8 cellular contexts compared by ENCODE assay signal in genomic region chr5:138339464-138339863, GRCh38. TPM values are rescaled to one million over a fixed set of nuclear protein-coding genes. Genes with fewer than 3 reads are reported as not detected.
DNase-seq lines count a peak whose midpoint lies in the region; ATAC-seq and TF ChIP-seq lines count a peak whose summit lies in the region.

No MANE protein-coding gene starts in this region.

- 0 out of 2 replicates have a peak overlapping the region, but pooled peaks have one; percentile 98 for H3K27ac ChIP-seq in HEK293 (ENCODE audit: extremely low read depth, low read depth, low read length)
- H3K27ac ChIP-seq in foreskin keratinocyte, result peak overlapping the region; percentile 74
- H3K27ac ChIP-seq in spleen, result peak overlapping the region; percentile 90 to 98 (median 96)

- H3K4me3 ChIP-seq in HEK293 (ENCODE audit: low read depth, low read length) (peak overlapping the region; percentile 83), spleen (peak overlapping the region in 7 of 8 donors; percentile 71 to 94 (median 87))

- peak overlapping the region; percentile 87 to 91 (median 89) for H3K4me3 Mint-ChIP-seq in T-cell

- no peak for ATAC-seq in T-cell (replicated peaks in 1 of 4)
- no peak for ATAC-seq in foreskin keratinocyte

- POLR2A ChIA-PET in HEK293 (lab: Yijun Ruan, JAX), result interaction anchor here (0.6 to 3.7 kb wide), 8 partner anchors 8 to 161 kb away, joined by 3 to 114 read pairs (median 6); partner anchors contain the start of genes CDC23, CDC25C, KDM3B and KIF20A
- POLR2A ChIA-PET in T-cell (lab: Charles Lee), result interaction anchor here (0.6 to 3.7 kb wide), 4 partner anchors 12 to 15 kb away, joined by 3 to 33 read pairs (median 4); partner anchors contain the start of gene KDM3B (in 2 of the 2)
- POLR2A ChIA-PET in HEK293T (lab: Yijun Ruan, JAX), result interaction anchor here (0.9 to 8.2 kb wide), 5 partner anchors 8 to 126 kb away, joined by 3 to 124 read pairs (median 4); partner anchors contain the start of genes CDC23 and KDM3B

- WGBS in spleen, 5 donors, result 16 to 43% (median 27%) methylated on average over 2 of the region's 2 CpGs

- peaks cover 26 to 49% of the 10 kb centered on the region in 2 experiments for H3K36me3 ChIP-seq in HEK293 (ENCODE audit: control insufficient read depth in 2 of 2, insufficient read depth in 1 of 2, low read length in 2 of 2)
- H3K36me3 ChIP-seq in spleen, result peaks cover 0 to 38% (median 27%) of the 10 kb centered on the region in 6 donors

- no peaks in the 10 kb centered on the region for H3K9me3 Mint-ChIP-seq in T-cell

- H3K27me3 Mint-ChIP-seq in T-cell, result no peaks in the 10 kb centered on the region

- intact Hi-C loops in spleen (cut with DNase I; ENCODE audit: low total_unique reads) (no loop called here), head of caudate nucleus (cut with DNase I) (no loop called here)

- H3K36me3 Mint-ChIP-seq in T-cell, result peaks cover 21% of the 10 kb centered on the region

- CTCF ChIA-PET in HEK293 (lab: Yijun Ruan, JAX) (interaction anchor here (2.2 to 17.0 kb wide), 2 partner anchors 13 to 117 kb away, joined by 8 to 273 read pairs; partner anchors contain the start of gene KDM3B), T-cell (lab: Charles Lee) (interaction anchor here (0.6 to 6.3 kb wide), 4 partner anchors 11 to 15 kb away, joined by 7 to 88 read pairs (median 15); partner anchors contain the start of gene KDM3B (in 2 of the 2)), HEK293T (lab: Yijun Ruan, JAX) (interaction anchor here (4.0 kb wide), 1 partner anchor 13 kb away, joined by 39 read pairs; the partner anchor contains the start of gene KDM3B)

- TF ChIP-seq POLR2A in spleen (IDR thresholded peaks at IDR 0.05), result no peak

- peak overlapping the region; percentile 79 to 86 for H3K27ac Mint-ChIP-seq in T-cell

- H3K4me1 ChIP-seq in HEK293 (ENCODE audit: control insufficient read depth, insufficient read depth, low read length), result peaks cover 8% of the 10 kb centered on the region
- peaks cover 16% of the 10 kb centered on the region for H3K4me1 ChIP-seq in foreskin keratinocyte
- H3K4me1 ChIP-seq in spleen, result peaks cover 15 to 67% (median 35%) of the 10 kb centered on the region in 6 donors

- DNase-seq in T-cell (no peak), foreskin keratinocyte (no peak), spleen (no peak), SW 1271 (lab: John Stamatoyannopoulos, UW) (no peak), HEK293T (ENCODE audit: extremely low spot score) (no peak), head of caudate nucleus (no peak), iPS-NIHi11 (ENCODE audit: low spot score) (no peak)

- H3K27me3 ChIP-seq in foreskin keratinocyte (no peaks in the 10 kb centered on the region), spleen (replicated peaks in 1 of 7) (no peaks in the 10 kb centered on the region)

- H3K4me1 Mint-ChIP-seq in T-cell, result peaks cover 34 to 41% (median 37%) of the 10 kb centered on the region in 3 donors

- H3K9me3 ChIP-seq in HEK293 (ENCODE audit: control insufficient read depth, insufficient read depth, low read depth, low read length) (no peaks in the 10 kb centered on the region), spleen (no peaks in the 10 kb centered on the region)

- TF ChIP-seq CTCF in HEK293 (tag by site-specific recombination; IDR thresholded peaks at IDR 0.05) (no peak), foreskin keratinocyte (conservative IDR thresholded peaks at IDR 0.05) (no peak), spleen (IDR thresholded peaks at IDR 0.05 in 8 of 11, conservative IDR thresholded peaks at IDR 0.05 in 3 of 11) (no peak)

TF ChIP-seq in HEK293, 187 proteins besides CTCF, POLR2A, EP300 and RAD21:
- TF ChIP-seq ZNF324 (tag by site-specific recombination; IDR thresholded peaks at IDR 0.05) (no peak), ZEB2 (tag by site-specific recombination; IDR thresholded peaks at IDR 0.05) (no peak), ZNF776 (tag by site-specific recombination; IDR thresholded peaks at IDR 0.05; ENCODE audit: borderline replicate concordance) (no peak), SP2 (tag by site-specific recombination; IDR thresholded peaks at IDR 0.05) (no peak), ZNF433 (tag by site-specific recombination; IDR thresholded peaks at IDR 0.05; ENCODE audit: low read depth) (no peak), ZIC2 (tag by site-specific recombination; IDR thresholded peaks at IDR 0.05) (no peak), ZSCAN30 (tag by site-specific recombination; IDR thresholded peaks at IDR 0.05) (no peak), ZNF621 (tag by site-specific recombination; IDR thresholded peaks at IDR 0.05) (no peak)
- TF ChIP-seq, protein P1, sequence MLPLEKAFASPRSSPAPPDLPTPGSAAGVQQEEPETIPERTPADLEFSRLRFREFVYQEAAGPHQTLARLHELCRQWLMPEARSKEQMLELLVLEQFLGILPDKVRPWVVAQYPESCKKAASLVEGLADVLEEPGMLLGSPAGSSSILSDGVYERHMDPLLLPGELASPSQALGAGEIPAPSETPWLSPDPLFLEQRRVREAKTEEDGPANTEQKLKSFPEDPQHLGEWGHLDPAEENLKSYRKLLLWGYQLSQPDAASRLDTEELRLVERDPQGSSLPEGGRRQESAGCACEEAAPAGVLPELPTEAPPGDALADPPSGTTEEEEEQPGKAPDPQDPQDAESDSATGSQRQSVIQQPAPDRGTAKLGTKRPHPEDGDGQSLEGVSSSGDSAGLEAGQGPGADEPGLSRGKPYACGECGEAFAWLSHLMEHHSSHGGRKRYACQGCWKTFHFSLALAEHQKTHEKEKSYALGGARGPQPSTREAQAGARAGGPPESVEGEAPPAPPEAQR (tag by site-specific recombination; IDR thresholded peaks at IDR 0.05), result no peak

TF ChIP-seq in HEK293T, 16 proteins besides CTCF, POLR2A, EP300 and RAD21:
- TF ChIP-seq NFRKB (IDR thresholded peaks at IDR 0.05) (no peak), SP1 (IDR thresholded peaks at IDR 0.05) (no peak), SUZ12 (IDR thresholded peaks at IDR 0.05) (no peak), CTBP1 (IDR thresholded peaks at IDR 0.05; ENCODE audit: borderline replicate concordance) (no peak), ELF4 (IDR thresholded peaks at IDR 0.05) (no peak), L3MBTL2 (conservative IDR thresholded peaks at IDR 0.05) (no peak), BHLHE40 (IDR thresholded peaks at IDR 0.05; ENCODE audit: borderline replicate concordance) (no peak), ZNF384 (IDR thresholded peaks at IDR 0.05) (no peak), PKNOX1 (IDR thresholded peaks at IDR 0.05) (no peak), FOXM1 (IDR thresholded peaks at IDR 0.05; ENCODE audit: borderline replicate concordance) (no peak), TARDBP (IDR thresholded peaks at IDR 0.05) (no peak), ARNT (IDR thresholded peaks at IDR 0.05) (no peak), FOXA1 (IDR thresholded peaks at IDR 0.05) (no peak), HDGF (IDR thresholded peaks at IDR 0.05; ENCODE audit: borderline replicate concordance) (no peak), LEF1 (IDR thresholded peaks at IDR 0.05; ENCODE audit: borderline replicate concordance) (no peak), FOXK2 (IDR thresholded peaks at IDR 0.05) (no peak)
TF ChIP-seq in HEK293T: peak in this region for 0.

RNA-seq across cellular contexts. Expression of gene FAM53C, which starts 1.4 kb away (rescaled TPM):
- 10 to 100 TPM; 22.2 to 58.3 (median 25.5) TPM for total RNA-seq in T-cell
- total RNA-seq in foreskin keratinocyte, result 23.6 and 25.1 TPM in 2 replicates
- 11.7 and 12.8 TPM in 2 replicates for polyA plus RNA-seq in foreskin keratinocyte
- total RNA-seq in spleen, result 10 to 100 TPM; 28.8 to 42.0 (median 33.7) TPM
- 10 to 100 TPM in 1 of 3 donors, 1 to 10 TPM in 2; 6.8 to 11.7 (median 7.7) TPM for polyA plus RNA-seq in spleen

RNA-seq across cellular contexts. Expression of gene CDC25C, which starts 7.9 kb away (rescaled TPM):
- total RNA-seq in T-cell, result under 1 TPM in 1 of 5 donors, not detected in 4; 0.23 TPM
- 7.9 and 9.4 TPM in 2 replicates for total RNA-seq in foreskin keratinocyte
- polyA plus RNA-seq in foreskin keratinocyte, result 6.9 and 7.8 TPM in 2 replicates
- 1 to 10 TPM in 3 of 7 donors, under 1 TPM in 4; 0.25 to 6.0 (median 0.89) TPM for total RNA-seq in spleen
- polyA plus RNA-seq in spleen, result 1 to 10 TPM in 1 of 3 donors, under 1 TPM in 2; 0.37 to 2.0 (median 0.77) TPM

RNA-seq across cellular contexts. Expression of gene KDM3B, which starts 13.0 kb away (rescaled TPM):
- 10 to 100 TPM; 72.9 to 78.3 (median 76.0) TPM for total RNA-seq in T-cell
- total RNA-seq in foreskin keratinocyte, result 48.3 and 49.0 TPM in 2 replicates
- polyA plus RNA-seq in foreskin keratinocyte, result 12.5 and 15.7 TPM in 2 replicates
- total RNA-seq in spleen, result 10 to 100 TPM; 69.1 to 90.6 (median 79.6) TPM
- 10 to 100 TPM; 21.6 to 27.4 (median 24.8) TPM for polyA plus RNA-seq in spleen
